15 cellular contexts compared by ENCODE assay signal in the genomic region with DNA sequence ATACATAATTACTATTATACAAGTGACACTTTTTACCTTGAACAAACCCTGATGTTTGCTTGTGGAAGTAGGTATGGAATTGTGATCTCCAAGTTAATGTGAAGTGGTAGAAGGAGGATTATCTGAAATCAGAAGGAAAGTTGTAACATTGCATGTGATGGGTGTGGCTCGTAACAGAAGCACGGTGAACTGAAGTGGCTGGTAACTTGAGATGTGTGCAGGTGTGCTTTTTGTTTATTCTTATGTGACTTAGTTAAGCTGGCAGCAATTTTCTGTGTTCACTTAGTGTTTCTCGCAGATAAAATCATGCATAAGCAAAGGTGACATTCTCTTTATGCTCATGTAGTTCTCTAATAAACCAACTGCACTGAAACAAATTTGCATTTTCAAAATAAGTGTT.
DNase-seq lines count a peak whose midpoint lies in the region; FAIRE-seq and TF ChIP-seq lines count a peak whose summit lies in the region.
"Had no signal": no experiment of that assay in that cellular context is flagged by ENCODE, and none has a peak within 500 bp of the region (broad histone marks: within the 10 kb centered on the region; RNA-seq: fewer than 3 reads in every experiment).

No MANE protein-coding gene starts in this region.

- H3K27ac ChIP-seq in uterus = no peak overlapping the region
- H3K27ac ChIP-seq: body of pancreas, dorsolateral prefrontal cortex, hepatocyte had no signal

- H3K4me1 ChIP-seq in uterus = peaks cover 0 to 7% of the 10 kb centered on the region in 2 donors

- H3K4me3 ChIP-seq in uterus = no peak overlapping the region
- H3K4me3 ChIP-seq: body of pancreas, dorsolateral prefrontal cortex, hepatocyte had no signal

- TF ChIP-seq CTCF in uterus (IDR thresholded peaks at IDR 0.05) = no peak

- H3K36me3 ChIP-seq in uterus = no peaks in the 10 kb centered on the region
- H3K36me3 ChIP-seq: BE2C had no signal

- no peaks in the 10 kb centered on the region for H3K27me3 ChIP-seq in uterus
- H3K27me3 ChIP-seq: BE2C, body of pancreas, dorsolateral prefrontal cortex, hepatocyte had no signal

- FAIRE-seq in GM12892 (lab: Jason Lieb, UNC) = peak; percentile 60

- DNase-seq in GM12892 (ENCODE audit: insufficient read length) = no peak
- DNase-seq in NCI-H1417 (lab: John Stamatoyannopoulos, UW) = peak; percentile 20 to 71 (median 63)
- peak; percentile 25 to 70 for DNase-seq in NCI-H526 (lab: John Stamatoyannopoulos, UW)
- peak; percentile 7 for DNase-seq in left kidney (ENCODE audit: low read depth, low spot score)
- no peak for DNase-seq in putamen (ENCODE audit: low spot score)
- no peak for DNase-seq in uterus
- DNase-seq in activated CD4-positive, alpha-beta T cell treated with anti-CD3 and anti-CD28 coated beads, Interleukin-2, amount 50 U/mL, for 1 hour = no peak
- DNase-seq: activated CD8-positive, alpha-beta memory T cell treated with anti-CD3 and anti-CD28 coated beads, Interleukin-2, amount 50 U/mL, for 4 hours; activated naive CD4-positive, alpha-beta T cell treated with Interleukin-2 at 50 U/mL for 16 hours; BE2C; body of pancreas; dorsolateral prefrontal cortex; NCI-H446; T-helper 1 cell had no signal

- intact Hi-C loops in uterus (cut with DNase I; ENCODE audit: low total_unique reads) = no loop called here

- TF ChIP-seq POLR2A in GM12892 (IDR thresholded peaks at IDR 0.05; ENCODE audit: low read depth, low read length) (no peak), uterus (IDR thresholded peaks at IDR 0.05) (no peak)

- no peaks in the 10 kb centered on the region for H3K9me3 ChIP-seq in uterus
- H3K9me3 ChIP-seq: BE2C, body of pancreas had no signal

Comparison
In these comparisons a context has a peak if more than half of its experiments do, and no peak if none do; other contexts are left out.
1. DNase-seq: peak in NCI-H1417 (3 of 3), NCI-H526 (2 of 2) and left kidney (single experiment); none in GM12892 (single experiment), putamen (single experiment), uterus (0 of 2) and activated CD4-positive, alpha-beta T cell treated with anti-CD3 and anti-CD28 coated beads, Interleukin-2, amount 50 U/mL, for 1 hour (single experiment).